In genomic region chr16:89733792-89734191, GRCh38 we compare ENCODE assay signal across 26 cellular contexts.
"Had no signal": no experiment of that assay in that cellular context is flagged by ENCODE, and none has a peak within 500 bp of the region (broad histone marks: within the 10 kb centered on the region; RNA-seq: fewer than 3 reads in every experiment).

No MANE protein-coding gene starts in this region.

- H3K9me3 Mint-ChIP-seq: immature natural killer cell; naive thymus-derived CD8-positive, alpha-beta T cell; stimulated activated effector memory CD8-positive, alpha-beta T cell treated with anti-CD3 and anti-CD28 coated beads, Interleukin-12 subunit alpha, Interleukin-12 subunit beta, amount 100 ng/mL, for 72 hours; stimulated activated naive CD8-positive, alpha-beta T cell treated with anti-CD3 and anti-CD28 coated beads, Interleukin-15, Interleukin-2, amounts not matched to agents 100 ng/mL and 50 ng/mL, for 24 hours had no signal

- FAIRE-seq: islet of Langerhans, kidney, pancreas, small intestine had no signal

- H3K4me3 ChIP-seq: left lung, lower lobe of right lung, pancreas, prostate gland, sigmoid colon, spleen, transverse colon, upper lobe of left lung, vagina had no signal

- DNase-seq: hippocampal formation; immature natural killer cell; kidney; left colon; lower lobe of right lung; mammary epithelial cell; mesenchymal stem cell; naive thymus-derived CD8-positive, alpha-beta T cell; pancreas; posterior cingulate gyrus; retina; right cardiac atrium; sigmoid colon; small intestine; spleen; stimulated activated CD4-positive, alpha-beta T cell treated with anti-CD3 and anti-CD28 coated beads, Interleukin-4, amount 100 ng/mL, for 24 hours; stimulated activated naive CD4-positive, alpha-beta T cell; substantia nigra; transverse colon; upper lobe of left lung had no signal

- H3K4me3 Mint-ChIP-seq: stimulated activated effector memory CD8-positive, alpha-beta T cell treated with anti-CD3 and anti-CD28 coated beads, Interleukin-12 subunit alpha, Interleukin-12 subunit beta, amount 100 ng/mL, for 72 hours; stimulated activated naive CD8-positive, alpha-beta T cell treated with anti-CD3 and anti-CD28 coated beads, Interleukin-15, Interleukin-2, amounts not matched to agents 100 ng/mL and 50 ng/mL, for 24 hours had no signal

- H3K27me3 Mint-ChIP-seq: naive thymus-derived CD8-positive, alpha-beta T cell; stimulated activated naive CD8-positive, alpha-beta T cell treated with anti-CD3 and anti-CD28 coated beads, Interleukin-15, Interleukin-2, amounts not matched to agents 100 ng/mL and 50 ng/mL, for 24 hours had no signal

- H3K27ac ChIP-seq: left lung, lower lobe of right lung, pancreas, prostate gland, sigmoid colon, spleen, transverse colon, upper lobe of left lung, vagina had no signal

- H3K4me1 ChIP-seq: left lung, lower lobe of right lung, pancreas, prostate gland, sigmoid colon, transverse colon, upper lobe of left lung, vagina had no signal

- ATAC-seq: left colon; left lung; lower lobe of right lung; naive thymus-derived CD8-positive, alpha-beta T cell; pancreas; right cardiac atrium; stimulated activated effector memory CD8-positive, alpha-beta T cell treated with anti-CD3 and anti-CD28 coated beads, Interleukin-12 subunit alpha, Interleukin-12 subunit beta, amount 100 ng/mL, for 72 hours had no signal

- H3K27me3 ChIP-seq: left lung, pancreas, sigmoid colon, spleen, transverse colon, upper lobe of left lung, vagina had no signal

- H3K9me3 ChIP-seq: left lung, lower lobe of right lung, pancreas, prostate gland, sigmoid colon, spleen, transverse colon, upper lobe of left lung, vagina had no signal
